1 cellular context compared by ENCODE assay signal in the genomic region with DNA sequence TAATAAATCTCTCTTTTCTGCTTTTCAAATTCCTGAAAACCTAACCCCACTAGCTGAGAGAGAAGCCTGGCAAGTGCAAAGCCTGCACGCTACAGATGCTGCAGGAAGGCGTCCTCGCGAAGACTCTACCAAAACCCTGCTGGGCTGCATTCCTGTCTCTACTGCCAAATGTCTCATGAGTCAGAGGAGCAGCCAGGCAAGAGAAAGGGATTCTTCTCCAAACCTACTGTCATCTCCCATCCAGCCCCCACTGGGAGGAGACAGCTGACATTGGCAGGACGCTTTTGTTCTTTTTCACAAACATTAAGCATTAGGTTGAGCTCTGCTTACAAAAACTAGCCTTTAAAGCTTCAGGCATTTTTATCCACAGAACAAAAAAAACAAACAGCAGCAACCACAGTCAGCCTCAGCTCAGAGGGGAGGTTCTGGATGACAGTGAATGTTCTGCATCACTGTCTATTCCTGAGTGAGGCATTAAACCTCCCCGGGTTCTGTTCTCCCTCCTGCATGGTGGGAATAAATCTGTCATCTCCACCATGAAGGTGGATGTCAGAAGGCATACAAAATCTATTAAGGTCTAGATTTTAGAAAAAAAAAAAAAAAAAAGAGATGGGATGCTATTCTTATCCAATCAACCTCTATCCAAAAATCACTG.
TF ChIP-seq lines count a peak whose summit lies in the region.

No MANE protein-coding gene starts in this region.

TF ChIP-seq in GM23338, 12 proteins besides CTCF, POLR2A, EP300 and RAD21:
- TF ChIP-seq, protein P1, sequence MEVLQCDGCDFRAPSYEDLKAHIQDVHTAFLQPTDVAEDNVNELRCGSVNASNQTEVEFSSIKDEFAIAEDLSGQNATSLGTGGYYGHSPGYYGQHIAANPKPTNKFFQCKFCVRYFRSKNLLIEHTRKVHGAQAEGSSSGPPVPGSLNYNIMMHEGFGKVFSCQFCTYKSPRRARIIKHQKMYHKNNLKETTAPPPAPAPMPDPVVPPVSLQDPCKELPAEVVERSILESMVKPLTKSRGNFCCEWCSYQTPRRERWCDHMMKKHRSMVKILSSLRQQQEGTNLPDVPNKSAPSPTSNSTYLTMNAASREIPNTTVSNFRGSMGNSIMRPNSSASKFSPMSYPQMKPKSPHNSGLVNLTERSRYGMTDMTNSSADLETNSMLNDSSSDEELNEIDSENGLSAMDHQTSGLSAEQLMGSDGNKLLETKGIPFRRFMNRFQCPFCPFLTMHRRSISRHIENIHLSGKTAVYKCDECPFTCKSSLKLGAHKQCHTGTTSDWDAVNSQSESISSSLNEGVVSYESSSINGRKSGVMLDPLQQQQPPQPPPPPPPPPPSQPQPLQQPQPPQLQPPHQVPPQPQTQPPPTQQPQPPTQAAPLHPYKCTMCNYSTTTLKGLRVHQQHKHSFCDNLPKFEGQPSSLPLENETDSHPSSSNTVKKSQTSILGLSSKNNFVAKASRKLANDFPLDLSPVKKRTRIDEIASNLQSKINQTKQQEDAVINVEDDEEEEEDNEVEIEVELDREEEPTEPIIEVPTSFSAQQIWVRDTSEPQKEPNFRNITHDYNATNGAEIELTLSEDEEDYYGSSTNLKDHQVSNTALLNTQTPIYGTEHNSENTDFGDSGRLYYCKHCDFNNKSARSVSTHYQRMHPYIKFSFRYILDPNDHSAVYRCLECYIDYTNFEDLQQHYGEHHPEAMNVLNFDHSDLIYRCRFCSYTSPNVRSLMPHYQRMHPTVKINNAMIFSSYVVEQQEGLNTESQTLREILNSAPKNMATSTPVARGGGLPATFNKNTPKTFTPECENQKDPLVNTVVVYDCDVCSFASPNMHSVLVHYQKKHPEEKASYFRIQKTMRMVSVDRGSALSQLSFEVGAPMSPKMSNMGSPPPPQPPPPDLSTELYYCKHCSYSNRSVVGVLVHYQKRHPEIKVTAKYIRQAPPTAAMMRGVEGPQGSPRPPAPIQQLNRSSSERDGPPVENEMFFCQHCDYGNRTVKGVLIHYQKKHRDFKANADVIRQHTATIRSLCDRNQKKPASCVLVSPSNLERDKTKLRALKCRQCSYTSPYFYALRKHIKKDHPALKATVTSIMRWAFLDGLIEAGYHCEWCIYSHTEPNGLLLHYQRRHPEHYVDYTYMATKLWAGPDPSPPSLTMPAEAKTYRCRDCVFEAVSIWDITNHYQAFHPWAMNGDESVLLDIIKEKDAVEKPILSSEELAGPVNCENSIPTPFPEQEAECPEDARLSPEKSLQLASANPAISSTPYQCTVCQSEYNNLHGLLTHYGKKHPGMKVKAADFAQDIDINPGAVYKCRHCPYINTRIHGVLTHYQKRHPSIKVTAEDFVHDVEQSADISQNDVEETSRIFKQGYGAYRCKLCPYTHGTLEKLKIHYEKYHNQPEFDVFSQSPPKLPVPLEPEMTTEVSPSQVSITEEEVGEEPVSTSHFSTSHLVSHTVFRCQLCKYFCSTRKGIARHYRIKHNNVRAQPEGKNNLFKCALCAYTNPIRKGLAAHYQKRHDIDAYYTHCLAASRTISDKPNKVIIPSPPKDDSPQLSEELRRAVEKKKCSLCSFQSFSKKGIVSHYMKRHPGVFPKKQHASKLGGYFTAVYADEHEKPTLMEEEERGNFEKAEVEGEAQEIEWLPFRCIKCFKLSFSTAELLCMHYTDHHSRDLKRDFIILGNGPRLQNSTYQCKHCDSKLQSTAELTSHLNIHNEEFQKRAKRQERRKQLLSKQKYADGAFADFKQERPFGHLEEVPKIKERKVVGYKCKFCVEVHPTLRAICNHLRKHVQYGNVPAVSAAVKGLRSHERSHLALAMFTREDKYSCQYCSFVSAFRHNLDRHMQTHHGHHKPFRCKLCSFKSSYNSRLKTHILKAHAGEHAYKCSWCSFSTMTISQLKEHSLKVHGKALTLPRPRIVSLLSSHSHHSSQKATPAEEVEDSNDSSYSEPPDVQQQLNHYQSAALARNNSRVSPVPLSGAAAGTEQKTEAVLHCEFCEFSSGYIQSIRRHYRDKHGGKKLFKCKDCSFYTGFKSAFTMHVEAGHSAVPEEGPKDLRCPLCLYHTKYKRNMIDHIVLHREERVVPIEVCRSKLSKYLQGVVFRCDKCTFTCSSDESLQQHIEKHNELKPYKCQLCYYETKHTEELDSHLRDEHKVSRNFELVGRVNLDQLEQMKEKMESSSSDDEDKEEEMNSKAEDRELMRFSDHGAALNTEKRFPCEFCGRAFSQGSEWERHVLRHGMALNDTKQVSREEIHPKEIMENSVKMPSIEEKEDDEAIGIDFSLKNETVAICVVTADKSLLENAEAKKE (CRISPR knock-in tag; IDR thresholded peaks at IDR 0.05), result 0 out of 2 replicates have a peak, but pooled peaks have one; percentile 26
- TF ChIP-seq ZNF331 (CRISPR knock-in tag; IDR thresholded peaks at IDR 0.05; ENCODE audit: low read depth), result no peak
